ENCODE assay signal across 9 cellular contexts in genomic region chr7:66281678-66282593, GRCh38.
DNase-seq lines count a peak whose midpoint lies in the region; ATAC-seq, FAIRE-seq and TF ChIP-seq lines count a peak whose summit lies in the region.
"Had no signal": no experiment of that assay in that cellular context is flagged by ENCODE, and none has a peak within 500 bp of the region (broad histone marks: within the 10 kb centered on the region; RNA-seq: fewer than 3 reads in every experiment).

No MANE protein-coding gene starts in this region.

- H3F3A ChIP-seq in PC-3 (ENCODE audit: low read length, unreplicated experiment) = peaks cover 5% of the 10 kb centered on the region

- H3K36me3 ChIP-seq in PC-3 (ENCODE audit: low read depth, low read length) (no peaks in the 10 kb centered on the region), neutrophil (no peaks in the 10 kb centered on the region)

- no peaks in the 10 kb centered on the region for H3K27me3 ChIP-seq in PC-3 (ENCODE audit: low read length)
- H3K27me3 ChIP-seq in neutrophil = no peaks in the 10 kb centered on the region

- H3K4me2 ChIP-seq in PC-3 (ENCODE audit: low read length) = peak overlapping the region; percentile 70

- DNase-seq in Caki2 (ENCODE audit: low read depth) (peak; percentile 78), PC-3 (peak; percentile 95), D721Med (ENCODE audit: insufficient read length, low spot score) (no peak)
- DNase-seq in stimulated activated CD4-positive, alpha-beta T cell treated with anti-CD3 and anti-CD28 coated beads, Interleukin-2, amount 100 ng/mL, for 24 hours = no peak

- H3K9me3 ChIP-seq in PC-3 (ENCODE audit: low read length) (no peaks in the 10 kb centered on the region), neutrophil (no peaks in the 10 kb centered on the region)

- TF ChIP-seq CTCF in PC-3 (conservative IDR thresholded peaks at IDR 0.05; ENCODE audit: low read depth, low read length) (no peak), neutrophil (IDR thresholded peaks at IDR 0.05) (no peak), D721Med (IDR thresholded peaks at IDR 0.05; ENCODE audit: insufficient read depth, missing control alignments) (no peak)

- peak overlapping the region; percentile 87 for H3K27ac ChIP-seq in PC-3 (ENCODE audit: low read length)
- H3K27ac ChIP-seq in neutrophil = peak overlapping the region; percentile 44

- peak overlapping the region; percentile 52 for H2AFZ ChIP-seq in PC-3 (ENCODE audit: low read length)

- no peak for FAIRE-seq in D721Med (lab: Jason Lieb, UNC)
- FAIRE-seq: GM18507 had no signal

- CTCF ChIA-PET in PC-3 (lab: Charles Lee) = interaction anchor here (0.5 kb wide), 1 partner anchor 84 kb away, joined by 4 read pairs; no protein-coding TSS in a partner anchor

- no TSS peak for BruUV-seq in PC-3 (replicated peaks; lab: Mats Ljungman, UMichigan)

- peaks cover 37% of the 10 kb centered on the region for H3K79me2 ChIP-seq in PC-3 (ENCODE audit: low read length)

- POLR2A ChIA-PET in PC-3 (lab: Charles Lee; ENCODE audit: unreplicated experiment) = interaction anchor here (0.6 kb wide), 1 partner anchor 228 kb away, joined by 3 read pairs; no protein-coding TSS in a partner anchor

- intact Hi-C loops in PC-3 (cut with micrococcal nuclease) = no loop called here

- H3K4me1 ChIP-seq in PC-3 (ENCODE audit: insufficient read depth, low read length) (peaks cover 36% of the 10 kb centered on the region), neutrophil (ENCODE audit: control insufficient read depth in 1 of 2, insufficient read depth in 1 of 2, low read depth in 1 of 2, low read length in 1 of 2) (peaks cover 10% of the 10 kb centered on the region in 2 experiments)

- in situ Hi-C loops in Caki2 (cut with HindIII; ENCODE audit: low pct_unique_long_range_greater_than_20kb, low sequenced_read_pairs) = no loop called here

- no peaks in the 10 kb centered on the region for H4K20me1 ChIP-seq in PC-3 (ENCODE audit: low read length)

- no peaks in the 10 kb centered on the region for H3K9me2 ChIP-seq in PC-3 (replicated peaks; ENCODE audit: low read length)

- H3K4me3 ChIP-seq in PC-3 (ENCODE audit: low read length) (no peak overlapping the region), neutrophil (ENCODE audit: low read depth in 1 of 2, low read length in 1 of 2) (no peak overlapping the region)

- peak overlapping the region; percentile 44 for H3K9ac ChIP-seq in PC-3 (ENCODE audit: low read length)

- peak; percentile 87 for ATAC-seq in PC-3
- peak; percentile 61 for ATAC-seq in esophagus mucosa
- ATAC-seq in GM19452 (IDR thresholded peaks at IDR 0.05; ENCODE audit: unreplicated experiment) = no peak
- ATAC-seq in GM18858 (IDR thresholded peaks at IDR 0.05; ENCODE audit: unreplicated experiment) = no peak

Comparison
In these comparisons a context has a peak if more than half of its experiments do, and no peak if none do; other contexts are left out.
1. DNase-seq: peak in Caki2 (single experiment) and PC-3 (single experiment); none in D721Med (single experiment) and stimulated activated CD4-positive, alpha-beta T cell treated with anti-CD3 and anti-CD28 coated beads, Interleukin-2, amount 100 ng/mL, for 24 hours (0 of 2).
2. ATAC-seq: peak in PC-3 (single experiment) and esophagus mucosa (single experiment); none in GM19452 (single experiment) and GM18858 (single experiment).